In the genomic region with DNA sequence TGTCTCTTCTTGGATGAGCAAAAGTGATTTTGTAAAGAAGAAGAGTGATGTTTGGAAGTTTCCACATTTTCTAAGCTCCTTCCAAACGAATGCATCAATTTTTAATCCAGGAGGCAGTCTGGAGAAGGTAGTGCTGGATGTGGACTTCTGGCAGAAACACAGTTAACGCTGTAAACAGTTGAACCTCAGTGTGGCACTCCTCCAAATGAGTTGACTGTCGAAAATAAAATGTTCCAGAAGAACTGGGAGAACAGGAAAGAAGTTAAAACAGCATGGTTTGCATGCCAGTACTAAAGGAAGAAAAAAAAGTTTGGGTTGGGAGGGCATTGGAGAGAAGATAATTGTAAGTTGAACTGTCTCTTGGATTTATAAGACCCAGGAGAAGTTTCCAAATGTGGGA, we compare ENCODE assay signal across 11 cellular contexts. TPM values are rescaled to one million over a fixed set of nuclear protein-coding genes. Genes with fewer than 3 reads are reported as not detected.
DNase-seq lines count a peak whose midpoint lies in the region; ATAC-seq and TF ChIP-seq lines count a peak whose summit lies in the region.
"Had no signal": no experiment of that assay in that cellular context is flagged by ENCODE, and none has a peak within 500 bp of the region (broad histone marks: within the 10 kb centered on the region; RNA-seq: fewer than 3 reads in every experiment).

No MANE protein-coding gene starts in this region.

- 6 to 11% methylated on average over 3 of the region's 3 CpGs for WGBS in esophagus squamous epithelium, 2 donors
- 72% methylated on average over 3 of the region's 3 CpGs for WGBS in mesenchymal stem cell
- 11% methylated on average over 3 of the region's 3 CpGs for WGBS in suprapubic skin

- peak overlapping the region; percentile 64 for H3K9ac ChIP-seq in mesenchymal stem cell (ENCODE audit: low read length)

- no peak overlapping the region for H3K23ac ChIP-seq in mesenchymal stem cell (ENCODE audit: low read length in 2 of 2)

- no peak overlapping the region for H2BK15ac ChIP-seq in mesenchymal stem cell (ENCODE audit: low read depth, poor library complexity, severe bottlenecking)

- no peak for TF ChIP-seq EP300 in suprapubic skin (IDR thresholded peaks at IDR 0.05)

- H3K36me3 ChIP-seq in esophagus squamous epithelium = no peaks in the 10 kb centered on the region
- H3K36me3 ChIP-seq in mesenchymal stem cell (ENCODE audit: control insufficient read depth in 1 of 2, insufficient read depth in 2 of 2, low read depth in 1 of 2, low read length in 2 of 2) = no peaks in the 10 kb centered on the region
- H3K36me3 ChIP-seq in suprapubic skin = no peaks in the 10 kb centered on the region
- H3K36me3 ChIP-seq: WERI-Rb-1 had no signal

- H3K4ac ChIP-seq in mesenchymal stem cell (ENCODE audit: low read depth in 1 of 2, low read length in 2 of 2) = no peak overlapping the region

- intact Hi-C loops in esophagus squamous epithelium (cut with DNase I) = no loop called here

- no peak overlapping the region for H2BK5ac ChIP-seq in mesenchymal stem cell (ENCODE audit: low read depth, low read length, poor library complexity, severe bottlenecking)

- peaks cover 4% of the 10 kb centered on the region for H3K79me1 ChIP-seq in mesenchymal stem cell (replicated peaks; ENCODE audit: low read length, poor library complexity, severe bottlenecking)

- no peak overlapping the region for H3K14ac ChIP-seq in mesenchymal stem cell (ENCODE audit: low read length in 2 of 2)

- H3K4me2 ChIP-seq in mesenchymal stem cell (ENCODE audit: low read length, poor library complexity, severe bottlenecking) = no peak overlapping the region

- H2BK12ac ChIP-seq in mesenchymal stem cell (ENCODE audit: low read length in 2 of 2) = no peak overlapping the region

- no peak overlapping the region for H4K91ac ChIP-seq in mesenchymal stem cell (ENCODE audit: low read length)

- H3K27ac ChIP-seq in esophagus squamous epithelium (peak overlapping the region; percentile 60 to 96 (median 78)), mesenchymal stem cell (ENCODE audit: low read length, poor library complexity, severe bottlenecking) (no peak overlapping the region), suprapubic skin (peak overlapping the region; percentile 70)
- H3K27ac ChIP-seq: WERI-Rb-1 had no signal

- DNase-seq in RPMI7951 (ENCODE audit: low read depth) (peak; percentile 59), esophagus squamous epithelium (lab: John Stamatoyannopoulos, UW) (no peak), mesenchymal stem cell (no peak), suprapubic skin (ENCODE audit: low spot score in 2 of 2) (no peak), LoVo (ENCODE audit: low spot score) (no peak), NCI-H748 treated with DMSO at 0.1 percent for 48 hours (lab: John Stamatoyannopoulos, UW) (no peak), GM13976 (ENCODE audit: low spot score) (no peak)
- DNase-seq: cerebellar nuclear complex, NCI-H1930, WERI-Rb-1 had no signal

- no peak for TF ChIP-seq POLR2A in esophagus squamous epithelium (IDR thresholded peaks at IDR 0.05)
- no peak for TF ChIP-seq POLR2A in suprapubic skin (IDR thresholded peaks at IDR 0.05)

- H2BK120ac ChIP-seq in mesenchymal stem cell (ENCODE audit: low read depth, low read length) = no peak overlapping the region

- no peak overlapping the region for H4K8ac ChIP-seq in mesenchymal stem cell (ENCODE audit: low read length)

- no peak for TF ChIP-seq CTCF in esophagus squamous epithelium (IDR thresholded peaks at IDR 0.05)
- no peak for TF ChIP-seq CTCF in suprapubic skin (IDR thresholded peaks at IDR 0.05)
- no peak for TF ChIP-seq CTCF in GM13976 (IDR thresholded peaks at IDR 0.05; ENCODE audit: borderline replicate concordance, control extremely low read depth, extremely low read depth, insufficient read depth, missing control alignments)

- H2AK5ac ChIP-seq in mesenchymal stem cell (ENCODE audit: low read length, severe bottlenecking) = no peak overlapping the region

- H3K4me3 ChIP-seq in esophagus squamous epithelium (no peak overlapping the region), mesenchymal stem cell (ENCODE audit: insufficient read depth in 1 of 2, low read depth in 1 of 2, low read length in 2 of 2) (peak overlapping the region in 1 of 2 experiments; percentile 17), suprapubic skin (no peak overlapping the region)

- H3K4me1 ChIP-seq in esophagus squamous epithelium = peaks cover 33 to 94% (median 59%) of the 10 kb centered on the region in 3 donors
- H3K4me1 ChIP-seq in mesenchymal stem cell (ENCODE audit: control insufficient read depth, insufficient read depth, low read depth, low read length) = peaks cover 2% of the 10 kb centered on the region
- H3K4me1 ChIP-seq in suprapubic skin = peaks cover 61% of the 10 kb centered on the region

- H3K18ac ChIP-seq in mesenchymal stem cell (ENCODE audit: low read depth in 1 of 2, low read length in 2 of 2) = no peak overlapping the region

- H3K9me3 ChIP-seq in esophagus squamous epithelium (no peaks in the 10 kb centered on the region), mesenchymal stem cell (ENCODE audit: control insufficient read depth, low read length) (no peaks in the 10 kb centered on the region), suprapubic skin (no peaks in the 10 kb centered on the region)

- in situ Hi-C loops in GM13976 (cut with MboI; ENCODE audit: low sequenced_read_pairs, unreplicated experiment) = no loop called here

- no peak overlapping the region for H2AFZ ChIP-seq in mesenchymal stem cell (ENCODE audit: low read depth, low read length)

- no peak for ATAC-seq in HG03520 (IDR thresholded peaks at IDR 0.05; ENCODE audit: unreplicated experiment)

- H3K27me3 ChIP-seq in esophagus squamous epithelium = no peaks in the 10 kb centered on the region
- no peaks in the 10 kb centered on the region for H3K27me3 ChIP-seq in mesenchymal stem cell (ENCODE audit: control insufficient read depth in 1 of 2, insufficient read depth in 1 of 2, low read length in 2 of 2)
- H3K27me3 ChIP-seq in suprapubic skin = no peaks in the 10 kb centered on the region

RNA-seq across cellular contexts. Expression of gene ZNF462, which starts 6.5 kb away (rescaled TPM):
- 10.0 and 14.2 TPM in 2 replicates for total RNA-seq in RPMI7951 (2014; rRNA removed; shearing (Covaris generic))
- 10 to 100 TPM; 17.8 to 22.3 (median 21.4) TPM for total RNA-seq in esophagus squamous epithelium
- polyA plus RNA-seq in mesenchymal stem cell (2013, experiment 1 of 2) = 5.2 TPM
- 5.1 TPM for polyA plus RNA-seq in mesenchymal stem cell (2013, experiment 2 of 2)
- 10 to 100 TPM; 16.4 to 35.2 (median 29.7) TPM for total RNA-seq in suprapubic skin
